ENCODE assay signal across 2 cellular contexts in the genomic region with DNA sequence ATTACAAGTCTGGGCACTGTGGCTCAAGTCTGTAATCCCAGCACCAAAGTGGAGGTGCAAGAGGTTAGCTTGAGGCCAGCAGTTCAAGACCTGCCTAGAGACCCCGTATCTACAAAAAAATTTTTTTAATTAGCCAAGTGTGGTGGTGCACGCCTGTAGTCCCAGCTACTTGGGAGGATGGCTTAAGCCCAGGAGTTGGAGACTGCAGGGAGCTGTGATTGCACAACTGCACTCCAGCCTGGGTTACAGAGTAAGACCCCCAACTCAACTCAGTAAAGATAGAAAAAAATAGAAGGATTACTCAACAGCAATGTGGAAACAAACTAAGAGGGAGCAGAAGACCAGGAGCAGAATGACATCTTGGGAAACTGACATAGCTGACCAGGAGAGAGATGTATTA.
TF ChIP-seq lines count a peak whose summit lies in the region.

No MANE protein-coding gene starts in this region.

TF ChIP-seq in Ishikawa, 13 proteins besides CTCF, POLR2A, EP300 and RAD21:
- no peak for TF ChIP-seq TCF12 (IDR thresholded peaks at IDR 0.05; ENCODE audit: low read depth)
- TF ChIP-seq CEBPB (IDR thresholded peaks at IDR 0.05) = 0 out of 2 replicates have a peak, but pooled peaks have one; percentile 6
- TF ChIP-seq ZBTB7A (IDR thresholded peaks at IDR 0.05; ENCODE audit: low read depth) = no peak
- no peak for TF ChIP-seq FOXM1 (IDR thresholded peaks at IDR 0.05; ENCODE audit: borderline replicate concordance, low read depth)

TF ChIP-seq in K562, 482 proteins besides CTCF, POLR2A, EP300 and RAD21:
- TF ChIP-seq ZNF408 (CRISPR knock-in tag; IDR thresholded peaks at IDR 0.05; ENCODE audit: low read depth) = no peak
- TF ChIP-seq ZNF23 (CRISPR knock-in tag; IDR thresholded peaks at IDR 0.05) = no peak
- TF ChIP-seq SNRNP70 (optimal IDR thresholded peaks at IDR 0.05; ENCODE audit: low read depth, low read length) = no peak
- TF ChIP-seq, protein P1, sequence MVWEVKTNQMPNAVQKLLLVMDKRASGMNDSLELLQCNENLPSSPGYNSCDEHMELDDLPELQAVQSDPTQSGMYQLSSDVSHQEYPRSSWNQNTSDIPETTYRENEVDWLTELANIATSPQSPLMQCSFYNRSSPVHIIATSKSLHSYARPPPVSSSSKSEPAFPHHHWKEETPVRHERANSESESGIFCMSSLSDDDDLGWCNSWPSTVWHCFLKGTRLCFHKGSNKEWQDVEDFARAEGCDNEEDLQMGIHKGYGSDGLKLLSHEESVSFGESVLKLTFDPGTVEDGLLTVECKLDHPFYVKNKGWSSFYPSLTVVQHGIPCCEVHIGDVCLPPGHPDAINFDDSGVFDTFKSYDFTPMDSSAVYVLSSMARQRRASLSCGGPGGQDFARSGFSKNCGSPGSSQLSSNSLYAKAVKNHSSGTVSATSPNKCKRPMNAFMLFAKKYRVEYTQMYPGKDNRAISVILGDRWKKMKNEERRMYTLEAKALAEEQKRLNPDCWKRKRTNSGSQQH (CRISPR knock-in tag; IDR thresholded peaks at IDR 0.05) = no peak
- no peak for TF ChIP-seq CBFA2T3 (IDR thresholded peaks at IDR 0.05)
- TF ChIP-seq CEBPB (tag; IDR thresholded peaks at IDR 0.05) = peak; percentile 55; the same call in 1 of the 2 replicates
